ENCODE assay signal across 12 cellular contexts in genomic region chr17:44906010-44906646, GRCh38. TPM values are rescaled to one million over a fixed set of nuclear protein-coding genes. Genes with fewer than 3 reads are reported as not detected.
DNase-seq lines count a peak whose midpoint lies in the region; TF ChIP-seq lines count a peak whose summit lies in the region.
"Had no signal": no experiment of that assay in that cellular context is flagged by ENCODE, and none has a peak within 500 bp of the region (broad histone marks: within the 10 kb centered on the region; RNA-seq: fewer than 3 reads in every experiment).

No MANE protein-coding gene starts in this region.

- TF ChIP-seq CTCF in hepatocyte (IDR thresholded peaks at IDR 0.05; ENCODE audit: poor library complexity) (no peak), type B pancreatic cell (conservative IDR thresholded peaks at IDR 0.05) (no peak), ascending aorta (IDR thresholded peaks at IDR 0.05) (no peak)

- H3K36me3 ChIP-seq in hepatocyte (replicated peaks; ENCODE audit: insufficient read depth, low read depth) (no peaks in the 10 kb centered on the region), ascending aorta (no peaks in the 10 kb centered on the region)

- peak; percentile 38 for DNase-seq in SIG-M5 treated with dmso at 0.1 percent for 504 hours (lab: John Stamatoyannopoulos, UW; ENCODE audit: unreplicated experiment)
- no peak for DNase-seq in SIG-M5 (lab: John Stamatoyannopoulos, UW)
- DNase-seq in SW480 (ENCODE audit: low spot score), result peak; percentile 85
- DNase-seq in hepatocyte (ENCODE audit: low spot score), result no peak
- no peak for DNase-seq in type B pancreatic cell (ENCODE audit: extremely low spot score, unreplicated experiment)
- no peak for DNase-seq in activated CD4-positive, alpha-beta T cell treated with anti-CD3 and anti-CD28 coated beads, Interleukin-2, amount 50 U/mL, for 1 hour
- no peak for DNase-seq in ascending aorta (ENCODE audit: low spot score in 2 of 2)
- no peak for DNase-seq in NCI-H1105 (lab: John Stamatoyannopoulos, UW)
- DNase-seq: activated CD8-positive, alpha-beta memory T cell treated with anti-CD3 and anti-CD28 coated beads, Interleukin-2, amount 50 U/mL, for 48 hours; psoas muscle; stimulated activated naive CD8-positive, alpha-beta T cell treated with anti-CD3 and anti-CD28 coated beads, Interleukin-15, amount 100 ng/mL, for 72 hours had no signal

- no peaks in the 10 kb centered on the region for H3K9me3 Mint-ChIP-seq in type B pancreatic cell
- H3K9me3 Mint-ChIP-seq: stimulated activated naive CD8-positive, alpha-beta T cell treated with anti-CD3 and anti-CD28 coated beads, Interleukin-15, amount 100 ng/mL, for 72 hours had no signal

- intact Hi-C loops in ascending aorta (cut with DNase I), result no loop called here

- no peaks in the 10 kb centered on the region for H3K27me3 ChIP-seq in hepatocyte
- no peaks in the 10 kb centered on the region for H3K27me3 ChIP-seq in ascending aorta

- WGBS in hepatocyte (ENCODE audit: low lambda C conversion rate, missing lambda C conversion rate), result 89% methylated on average over 10 of the region's 10 CpGs

- H3K4me1 ChIP-seq in hepatocyte (ENCODE audit: insufficient read depth) (peaks cover 15% of the 10 kb centered on the region), ascending aorta (no peaks in the 10 kb centered on the region)
- H3K4me1 ChIP-seq: psoas muscle had no signal

- H3K4me2 ChIP-seq in hepatocyte, result peak overlapping the region; percentile 60

- no peak overlapping the region for H2AFZ ChIP-seq in hepatocyte

- H3K27ac ChIP-seq in hepatocyte (peak overlapping the region; percentile 86), ascending aorta (no peak overlapping the region)
- H3K27ac ChIP-seq: 22Rv1, psoas muscle had no signal

- H3K36me3 Mint-ChIP-seq in type B pancreatic cell, result no peaks in the 10 kb centered on the region

- H3K9me3 ChIP-seq in hepatocyte (ENCODE audit: low read depth) (no peaks in the 10 kb centered on the region), ascending aorta (no peaks in the 10 kb centered on the region)
- H3K9me3 ChIP-seq: psoas muscle had no signal

- peaks cover 6% of the 10 kb centered on the region for H3K4me1 Mint-ChIP-seq in type B pancreatic cell (ENCODE audit: unreplicated experiment)

- H3K79me2 ChIP-seq in hepatocyte, result no peaks in the 10 kb centered on the region

- H3K4me3 ChIP-seq in hepatocyte (no peak overlapping the region), ascending aorta (no peak overlapping the region)
- H3K4me3 ChIP-seq: psoas muscle had no signal

- H3K27ac Mint-ChIP-seq in type B pancreatic cell, result peak overlapping the region; percentile 9
- H3K27ac Mint-ChIP-seq: stimulated activated naive CD8-positive, alpha-beta T cell treated with anti-CD3 and anti-CD28 coated beads, Interleukin-15, amount 100 ng/mL, for 72 hours had no signal

- H3K9me2 ChIP-seq in hepatocyte (replicated peaks; ENCODE audit: insufficient read depth), result no peaks in the 10 kb centered on the region

- no peaks in the 10 kb centered on the region for H4K20me1 ChIP-seq in hepatocyte (ENCODE audit: insufficient read depth, poor library complexity, severe bottlenecking)

- no peak overlapping the region for H3K4me3 Mint-ChIP-seq in type B pancreatic cell
- H3K4me3 Mint-ChIP-seq: stimulated activated naive CD8-positive, alpha-beta T cell treated with anti-CD3 and anti-CD28 coated beads, Interleukin-15, amount 100 ng/mL, for 72 hours had no signal

- H3K27me3 Mint-ChIP-seq in type B pancreatic cell, result peaks cover 25% of the 10 kb centered on the region

RNA-seq across cellular contexts. Expression of gene EFTUD2, which starts 6.9 kb away (rescaled TPM):
- total RNA-seq in hepatocyte (57.0 and 87.0 TPM in 2 replicates), type B pancreatic cell (ENCODE audit: low replicate concordance) (111 and 122 TPM in 2 replicates), ascending aorta (126 TPM)
- polyA plus RNA-seq in hepatocyte, result 65.2 and 65.6 TPM in 2 replicates

RNA-seq across cellular contexts. Expression of gene GFAP, which starts 9.2 kb away (rescaled TPM):
- total RNA-seq in hepatocyte (0.10 and 1.6 TPM in 2 replicates), type B pancreatic cell (ENCODE audit: low replicate concordance) (0.10 and 0.26 TPM in 2 replicates), ascending aorta (1.7 TPM)
- polyA plus RNA-seq in hepatocyte, result not detected in 2 replicates

RNA-seq across cellular contexts. Expression of gene KIF18B, which starts 41.4 kb away (rescaled TPM):
- total RNA-seq in hepatocyte, result 1.8 and 2.1 TPM in 2 replicates
- 4.3 and 5.0 TPM in 2 replicates for polyA plus RNA-seq in hepatocyte
- total RNA-seq in type B pancreatic cell (ENCODE audit: low replicate concordance), result 14.8 and 49.3 TPM in 2 replicates
- total RNA-seq in ascending aorta, result not detected

RNA-seq across cellular contexts. Expression of gene HIGD1B, which starts 58.4 kb away (rescaled TPM):
- total RNA-seq in hepatocyte, result not detected in 2 replicates
- polyA plus RNA-seq in hepatocyte, result 0.57 TPM in 1 of 2 replicates, not detected in the other
- not detected in 2 replicates for total RNA-seq in type B pancreatic cell (ENCODE audit: low replicate concordance)
- not detected for total RNA-seq in ascending aorta

Comparison
In these comparisons a context has a peak if more than half of its experiments do, and no peak if none do; other contexts are left out.
1. DNase-seq: peak in SIG-M5 treated with dmso at 0.1 percent for 504 hours (single experiment) and SW480 (single experiment); none in SIG-M5 (single experiment), hepatocyte (single experiment), type B pancreatic cell (single experiment), activated CD4-positive, alpha-beta T cell treated with anti-CD3 and anti-CD28 coated beads, Interleukin-2, amount 50 U/mL, for 1 hour (single experiment), ascending aorta (0 of 2) and NCI-H1105 (single experiment).